8 cellular contexts compared by ENCODE assay signal in the genomic region with DNA sequence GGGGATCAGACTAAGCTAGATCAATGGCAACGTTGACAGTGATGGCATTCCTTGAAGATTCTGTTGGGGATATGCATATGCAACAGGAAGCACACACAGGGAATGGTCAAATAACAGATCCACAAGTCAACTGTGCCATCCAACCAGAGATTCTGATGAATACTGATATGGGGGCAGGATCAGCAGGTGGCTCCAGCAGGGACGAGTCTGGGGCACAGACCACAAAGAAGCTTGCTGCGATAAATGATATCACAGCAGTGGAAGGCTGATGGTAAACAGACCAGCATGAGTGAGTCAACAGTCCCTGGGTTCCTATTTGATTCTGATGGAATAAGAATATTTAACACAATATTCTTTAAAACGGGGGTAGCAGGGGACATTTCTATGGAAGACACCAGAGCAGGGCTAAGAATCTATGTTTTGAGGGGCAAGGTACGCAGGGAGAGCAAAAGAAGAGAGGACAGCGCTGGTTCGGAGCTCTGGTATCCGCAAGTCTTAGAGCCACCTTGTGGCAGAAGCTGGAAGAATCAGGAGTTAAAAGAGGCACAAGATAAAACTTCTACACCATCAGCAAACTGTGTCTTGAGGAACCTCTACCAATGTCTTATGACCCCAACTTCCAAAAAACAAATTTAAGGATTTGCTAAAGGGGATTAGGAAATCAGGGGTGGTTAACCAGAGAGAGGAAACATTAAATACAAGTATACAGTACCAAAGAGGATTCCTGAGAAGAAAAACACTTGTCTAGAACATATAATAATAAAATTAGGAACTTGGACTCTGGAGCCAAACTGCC. TPM values are rescaled to one million over a fixed set of nuclear protein-coding genes. Genes with fewer than 3 reads are reported as not detected.
DNase-seq lines count a peak whose midpoint lies in the region; ATAC-seq and TF ChIP-seq lines count a peak whose summit lies in the region.
"Not testable (repeated sequence)": the region's sequence is repeated elsewhere in the genome, so short reads cannot be mapped to it uniquely, and the experiment has no call there.

No MANE protein-coding gene starts in this region.

- H3K27me3 Mint-ChIP-seq in effector memory CD8-positive, alpha-beta T cell, result not testable (repeated sequence)

- H3K4me3 ChIP-seq in Peyer's patch, result peak overlapping the region in 2 of 4 donors; percentile 27 to 29
- not testable (repeated sequence) for H3K4me3 ChIP-seq in liver (ENCODE audit: low read depth in 1 of 3, low read length in 3 of 3)

- 22% methylated on average over 8 of the region's 8 CpGs for WGBS in liver

- peak; percentile 50 to 66 for TF ChIP-seq RAD21 in liver (IDR thresholded peaks at IDR 0.05)

- H3K27me3 ChIP-seq in Peyer's patch; liver (ENCODE audit: control insufficient read depth in 4 of 4, insufficient read depth in 4 of 4, low read length in 3 of 4): not testable (repeated sequence)

- DNase-seq in AG08396 (ENCODE audit: low spot score), result peak; percentile 28
- peak in 2 of 3 donors; percentile 33 to 77 for DNase-seq in Peyer's patch
- DNase-seq in activated CD8-positive, alpha-beta memory T cell treated with anti-CD3 and anti-CD28 coated beads, Interleukin-2, amount 50 U/mL, for 4 hours, result peak; percentile 37
- DNase-seq in effector memory CD8-positive, alpha-beta T cell, result peak; percentile 24 to 51 (median 40)
- DNase-seq in stimulated activated CD4-positive, alpha-beta T cell treated with anti-CD3 and anti-CD28 coated beads, Interleukin-12 subunit alpha, Interleukin-12 subunit beta, amount 100 ng/mL, for 48 hours (ENCODE audit: low read depth in 2 of 3, low spot score in 1 of 3), result peak in 2 of 3 donors; percentile 36 to 38

- ATAC-seq in GM18861 (IDR thresholded peaks at IDR 0.05; ENCODE audit: unreplicated experiment), result peak; percentile 33
- peak; percentile 41 for ATAC-seq in HG03378 (IDR thresholded peaks at IDR 0.05; ENCODE audit: unreplicated experiment)
- peak; percentile 76 for ATAC-seq in effector memory CD8-positive, alpha-beta T cell (replicated peaks)

- not testable (repeated sequence) for TF ChIP-seq POLR2A in Peyer's patch (IDR thresholded peaks at IDR 0.05)

- H3K9ac ChIP-seq in liver (ENCODE audit: low read depth in 1 of 2, low read length in 2 of 2), result not testable (repeated sequence)

- not testable (repeated sequence) for H3K36me3 ChIP-seq in Peyer's patch; liver (ENCODE audit: control insufficient read depth in 4 of 4, insufficient read depth in 3 of 4, low read depth in 1 of 4, low read length in 3 of 4)

- H3K27ac Mint-ChIP-seq in effector memory CD8-positive, alpha-beta T cell, result peak overlapping the region; percentile 7 to 8

- H3K4me1 Mint-ChIP-seq in effector memory CD8-positive, alpha-beta T cell (ENCODE audit: low read depth in 2 of 2), result peaks cover 9 to 10% of the 10 kb centered on the region in 2 donors

- peak overlapping the region; percentile 48 to 61 for H3K4me3 Mint-ChIP-seq in effector memory CD8-positive, alpha-beta T cell

- H3K9me3 ChIP-seq in Peyer's patch; liver (ENCODE audit: control insufficient read depth in 4 of 4, low read length in 3 of 4): not testable (repeated sequence)

- H3K4me1 ChIP-seq in Peyer's patch (peaks cover 0 to 31% (median 0%) of the 10 kb centered on the region in 4 donors), liver (ENCODE audit: control insufficient read depth in 4 of 4, insufficient read depth in 4 of 4, low read length in 3 of 4) (peaks cover 0 to 14% (median 7%) of the 10 kb centered on the region in 4 donors)

- TF ChIP-seq CTCF in Peyer's patch (IDR thresholded peaks at IDR 0.05) (peak in 4 of 6 experiments; percentile 49 to 68 (median 60)), liver (IDR thresholded peaks at IDR 0.05; ENCODE audit: low read depth, low read length, missing input control) (peak; percentile 31)

- not testable (repeated sequence) for H3K9me3 Mint-ChIP-seq in effector memory CD8-positive, alpha-beta T cell

- H3K27ac ChIP-seq in Peyer's patch, result peak overlapping the region in 3 of 4 donors; percentile 9 to 78 (median 74)
- H3K27ac ChIP-seq in liver (ENCODE audit: low read depth in 1 of 2, low read length in 2 of 2), result not testable (repeated sequence)

- H3K36me3 Mint-ChIP-seq in effector memory CD8-positive, alpha-beta T cell (ENCODE audit: insufficient read depth), result not testable (repeated sequence)

RNA-seq across cellular contexts. Expression of a gene that starts 25.3 kb away (rescaled TPM):
- total RNA-seq in Peyer's patch (10 to 100 TPM; 23.1 to 63.0 (median 39.0) TPM), liver (10 to 100 TPM; 10.4 to 30.2 TPM)
- polyA plus RNA-seq in liver, result 10 to 100 TPM in 1 of 2 donors, 1 to 10 TPM in 1; 5.1 to 11.3 TPM
